In genomic region chr5:148708854-148709253, GRCh38 we compare ENCODE assay signal across 30 cellular contexts. TPM values are rescaled to one million over a fixed set of nuclear protein-coding genes. Genes with fewer than 3 reads are reported as not detected.
DNase-seq lines count a peak whose midpoint lies in the region; ATAC-seq, FAIRE-seq and TF ChIP-seq lines count a peak whose summit lies in the region.
"Had no signal": no experiment of that assay in that cellular context is flagged by ENCODE, and none has a peak within 500 bp of the region (broad histone marks: within the 10 kb centered on the region; RNA-seq: fewer than 3 reads in every experiment).

No MANE protein-coding gene starts in this region.

- ATAC-seq in HG03432 (IDR thresholded peaks at IDR 0.05; ENCODE audit: unreplicated experiment) (no peak), HG03175 (IDR thresholded peaks at IDR 0.05; ENCODE audit: unreplicated experiment) (no peak)
- ATAC-seq: left lobe of liver, WTC11 had no signal

- H2AFZ ChIP-seq in endothelial cell of umbilical vein (ENCODE audit: low read depth, low read length), result no peak overlapping the region
- H2AFZ ChIP-seq: neural progenitor cell had no signal

- TF ChIP-seq POLR2A in endothelial cell of umbilical vein (IDR thresholded peaks at IDR 0.05; ENCODE audit: low read depth, low read length), result no peak

- H3K9me3 ChIP-seq in endothelial cell of umbilical vein (replicated peaks; ENCODE audit: control insufficient read depth, insufficient read depth, low read length), result no peaks in the 10 kb centered on the region
- H3K9me3 ChIP-seq: BLaER1 treated with 17β-estradiol and CSF1 and Interleukin-3, amounts not matched to agents 10 nM and 100 nM; right atrium auricular region had no signal

- H3K4me1 ChIP-seq in endothelial cell of umbilical vein (ENCODE audit: control insufficient read depth, extremely low read depth, insufficient read depth, low read length), result no peaks in the 10 kb centered on the region
- H3K4me1 ChIP-seq: BLaER1 treated with 17β-estradiol and CSF1 and Interleukin-3, amounts not matched to agents 10 nM and 100 nM; neural progenitor cell; right atrium auricular region had no signal

- no peak overlapping the region for H3K9ac ChIP-seq in endothelial cell of umbilical vein (replicated peaks; ENCODE audit: extremely low read depth, insufficient read depth, low read length)
- H3K9ac ChIP-seq: BLaER1 treated with 17β-estradiol and CSF1 and Interleukin-3, amounts not matched to agents 10 nM and 100 nM; neural progenitor cell had no signal

- dilution Hi-C loops in endothelial cell of umbilical vein (cut with MboI; ENCODE audit: extremely low pct_ligation_motif_present, low sequenced_read_pairs), result no loop called here

- no peaks in the 10 kb centered on the region for H3K79me2 ChIP-seq in endothelial cell of umbilical vein (ENCODE audit: control insufficient read depth, insufficient read depth, low read length)

- TF ChIP-seq CTCF in endothelial cell of umbilical vein (IDR thresholded peaks at IDR 0.05; ENCODE audit: extremely low read depth in 1 of 2, insufficient read depth in 1 of 2, low read depth in 1 of 2, low read length in 2 of 2), result no peak

- H3K9me1 ChIP-seq in endothelial cell of umbilical vein (replicated peaks; ENCODE audit: control insufficient read depth, extremely low read depth, insufficient read depth, low read length), result no peaks in the 10 kb centered on the region

- intact Hi-C loops in endothelial cell of umbilical vein (cut with micrococcal nuclease), result no loop called here

- H3K4me2 ChIP-seq in endothelial cell of umbilical vein (ENCODE audit: insufficient read depth, low read length), result no peak overlapping the region
- H3K4me2 ChIP-seq: BLaER1 treated with 17β-estradiol and CSF1 and Interleukin-3, amounts not matched to agents 10 nM and 100 nM; neural progenitor cell; smooth muscle cell had no signal

- H3K4me3 ChIP-seq in endothelial cell of umbilical vein (replicated peaks in 1 of 3; ENCODE audit: insufficient read depth in 1 of 3, low read depth in 1 of 3, low read length in 3 of 3), result no peak overlapping the region
- H3K4me3 ChIP-seq: BLaER1 treated with 17β-estradiol and CSF1 and Interleukin-3, amounts not matched to agents 10 nM and 100 nM; neural progenitor cell; right atrium auricular region; smooth muscle cell had no signal

- BruUV-seq in endothelial cell of umbilical vein (replicated peaks; lab: Mats Ljungman, UMichigan), result no TSS peak

- DNase-seq in activated T-cell treated with anti-CD3 and anti-CD28 coated beads for 24 hours (ENCODE audit: low read depth) (peak; percentile 20), A172 (ENCODE audit: low spot score) (peak; percentile 7), M059J (ENCODE audit: low read depth) (peak; percentile 15), endothelial cell of umbilical vein (ENCODE audit: low read depth, low spot score) (no peak), G401 (ENCODE audit: low spot score) (no peak)
- no peak for DNase-seq in activated T-cell treated with anti-CD3 and anti-CD28 coated beads, Interleukin-2, amount 50 U/mL, for 1 hour
- DNase-seq: activated CD8-positive, alpha-beta memory T cell treated with anti-CD3 and anti-CD28 coated beads for 24 hours; amniotic stem cell; brain microvascular endothelial cell; GF-D8; H7; IMR-90; NCI-H1092; NCI-H187; NCI-H2171; NCI-H524 treated with DMSO at 0.1 percent for 48 hours; SHP77 treated with DMSO at 0.1 percent for 48 hours; SW 1271; T1000 had no signal

- no peaks in the 10 kb centered on the region for H3K36me3 ChIP-seq in endothelial cell of umbilical vein (ENCODE audit: control insufficient read depth in 2 of 2, extremely low read depth in 1 of 2, insufficient read depth in 2 of 2, low read length in 2 of 2)
- H3K36me3 ChIP-seq: BLaER1 treated with 17β-estradiol and CSF1 and Interleukin-3, amounts not matched to agents 10 nM and 100 nM; brain microvascular endothelial cell; neural progenitor cell; right atrium auricular region had no signal

- in situ Hi-C loops in G401 (cut with HindIII; ENCODE audit: low sequenced_read_pairs), result no loop called here

- FAIRE-seq in endothelial cell of umbilical vein (lab: Jason Lieb, UNC), result no peak

- no peaks in the 10 kb centered on the region for H4K20me1 ChIP-seq in endothelial cell of umbilical vein (replicated peaks; ENCODE audit: control insufficient read depth, extremely low read depth, insufficient read depth, low read length)
- H4K20me1 ChIP-seq: BLaER1 treated with 17β-estradiol and CSF1 and Interleukin-3, amounts not matched to agents 10 nM and 100 nM had no signal

- no peak overlapping the region for H3K27ac ChIP-seq in endothelial cell of umbilical vein (ENCODE audit: insufficient read depth, low read depth, low read length)
- H3K27ac ChIP-seq: BLaER1 treated with 17β-estradiol and CSF1 and Interleukin-3, amounts not matched to agents 10 nM and 100 nM; brain microvascular endothelial cell; neural progenitor cell; right atrium auricular region had no signal

- POLR2A ChIA-PET in endothelial cell of umbilical vein (lab: Charles Lee), result no interaction called here

- CTCF ChIA-PET in endothelial cell of umbilical vein (lab: Charles Lee), result interaction anchor here (1.0 to 2.7 kb wide), 4 partner anchors 13 to 22 kb away, joined by 3 to 11 read pairs (median 4); no protein-coding TSS in a partner anchor

- H3K27me3 ChIP-seq in endothelial cell of umbilical vein (ENCODE audit: control insufficient read depth in 2 of 2, insufficient read depth in 2 of 2, low read length in 2 of 2), result no peaks in the 10 kb centered on the region
- H3K27me3 ChIP-seq: BLaER1 treated with 17β-estradiol and CSF1 and Interleukin-3, amounts not matched to agents 10 nM and 100 nM; brain microvascular endothelial cell; neural progenitor cell; right atrium auricular region had no signal

TF ChIP-seq in endothelial cell of umbilical vein, 7 proteins besides CTCF, POLR2A, EP300 and RAD21:
- TF ChIP-seq FOS (IDR thresholded peaks at IDR 0.05; ENCODE audit: borderline replicate concordance, insufficient read depth, low read length), result peak; percentile 33
- TF ChIP-seq, protein P1, sequence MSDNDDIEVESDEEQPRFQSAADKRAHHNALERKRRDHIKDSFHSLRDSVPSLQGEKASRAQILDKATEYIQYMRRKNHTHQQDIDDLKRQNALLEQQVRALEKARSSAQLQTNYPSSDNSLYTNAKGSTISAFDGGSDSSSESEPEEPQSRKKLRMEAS (IDR thresholded peaks at IDR 0.05; ENCODE audit: insufficient read depth, insufficient read length), result no peak

RNA-seq across cellular contexts. Expression of gene HTR4, which starts 54.5 kb away (rescaled TPM):
- total RNA-seq in A172 (2014; rRNA removed; shearing (Covaris generic)), result not detected in 2 replicates
- not detected in 2 replicates for total RNA-seq in M059J (2014; rRNA removed; shearing (Covaris generic))
- total RNA-seq in endothelial cell of umbilical vein, result not detected in 2 replicates
- polyA plus RNA-seq in endothelial cell of umbilical vein, result not detected in 2 replicates
- not detected in 2 replicates for polyA plus RNA-seq in endothelial cell of umbilical vein (2011; cell fraction: cytosol; rRNA removed)
- polyA plus RNA-seq in endothelial cell of umbilical vein (2011; cell fraction: nucleus; rRNA removed), result not detected in 2 replicates
- not detected in 2 replicates for polyA plus RNA-seq in endothelial cell of umbilical vein (2012)
- not detected in 2 replicates for polyA minus RNA-seq in endothelial cell of umbilical vein
- polyA minus RNA-seq in endothelial cell of umbilical vein (2011; cell fraction: cytosol; rRNA and poly(A)+ RNA removed), result not detected
- polyA minus RNA-seq in endothelial cell of umbilical vein (2011; cell fraction: nucleus; rRNA and poly(A)+ RNA removed), result not detected in 2 replicates
- total RNA-seq in G401 (2014; rRNA removed; shearing (Covaris generic)), result not detected in 2 replicates
- total RNA-seq: chondrocyte, glomerular endothelial cell, H7, IMR-90, left lobe of liver, subcutaneous adipose tissue, WTC11 had no signal
- polyA plus RNA-seq: IMR-90, smooth muscle cell had no signal

Comparison
In these comparisons a context has a peak if more than half of its experiments do, and no peak if none do; other contexts are left out.
1. DNase-seq: peak in activated T-cell treated with anti-CD3 and anti-CD28 coated beads for 24 hours (single experiment), A172 (single experiment) and M059J (single experiment); none in activated T-cell treated with anti-CD3 and anti-CD28 coated beads, Interleukin-2, amount 50 U/mL, for 1 hour (single experiment), endothelial cell of umbilical vein (single experiment) and G401 (single experiment).